Comparison of ENCODE assay signal across 1 cellular context in the genomic region with DNA sequence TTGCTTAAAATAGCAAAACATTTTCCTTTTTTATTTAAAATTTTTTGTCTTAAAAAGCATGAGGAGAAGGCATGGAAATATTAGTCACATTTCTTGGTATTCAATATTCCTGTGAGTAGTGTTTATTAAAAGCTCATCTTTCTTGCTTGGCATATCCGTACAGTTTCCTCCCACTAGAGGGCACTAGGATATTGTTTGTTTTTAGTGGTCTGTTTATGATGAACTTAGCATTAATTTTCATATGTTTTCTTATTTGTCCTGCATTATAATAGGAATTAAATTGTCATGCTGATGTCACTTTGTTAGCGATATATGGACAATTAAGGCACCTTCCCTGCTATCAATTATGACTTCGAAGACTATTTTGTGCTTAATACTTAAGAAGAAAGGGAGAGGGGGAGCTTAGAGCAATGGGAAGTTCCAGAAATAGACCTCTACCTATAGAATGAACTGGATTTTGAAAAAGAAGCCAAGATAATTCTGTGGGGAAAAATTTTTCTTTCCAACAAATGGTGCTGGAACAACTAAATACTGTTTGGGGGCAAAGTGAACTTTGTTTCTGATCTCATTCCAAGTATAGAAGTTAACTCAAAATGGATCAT.
TF ChIP-seq lines count a peak whose summit lies in the region.

No MANE protein-coding gene starts in this region.

TF ChIP-seq in GM23338, 12 proteins besides CTCF, POLR2A, EP300 and RAD21:
- TF ChIP-seq REST (IDR thresholded peaks at IDR 0.05; ENCODE audit: unreplicated experiment) (no peak), CREB1 (CRISPR knock-in tag; IDR thresholded peaks at IDR 0.05; ENCODE audit: low read depth) (no peak), EZH2phosphoT487 (IDR thresholded peaks at IDR 0.05; ENCODE audit: unreplicated experiment) (no peak), STAT1 (IDR thresholded peaks at IDR 0.05; ENCODE audit: unreplicated experiment) (no peak)
